In the genomic region with DNA sequence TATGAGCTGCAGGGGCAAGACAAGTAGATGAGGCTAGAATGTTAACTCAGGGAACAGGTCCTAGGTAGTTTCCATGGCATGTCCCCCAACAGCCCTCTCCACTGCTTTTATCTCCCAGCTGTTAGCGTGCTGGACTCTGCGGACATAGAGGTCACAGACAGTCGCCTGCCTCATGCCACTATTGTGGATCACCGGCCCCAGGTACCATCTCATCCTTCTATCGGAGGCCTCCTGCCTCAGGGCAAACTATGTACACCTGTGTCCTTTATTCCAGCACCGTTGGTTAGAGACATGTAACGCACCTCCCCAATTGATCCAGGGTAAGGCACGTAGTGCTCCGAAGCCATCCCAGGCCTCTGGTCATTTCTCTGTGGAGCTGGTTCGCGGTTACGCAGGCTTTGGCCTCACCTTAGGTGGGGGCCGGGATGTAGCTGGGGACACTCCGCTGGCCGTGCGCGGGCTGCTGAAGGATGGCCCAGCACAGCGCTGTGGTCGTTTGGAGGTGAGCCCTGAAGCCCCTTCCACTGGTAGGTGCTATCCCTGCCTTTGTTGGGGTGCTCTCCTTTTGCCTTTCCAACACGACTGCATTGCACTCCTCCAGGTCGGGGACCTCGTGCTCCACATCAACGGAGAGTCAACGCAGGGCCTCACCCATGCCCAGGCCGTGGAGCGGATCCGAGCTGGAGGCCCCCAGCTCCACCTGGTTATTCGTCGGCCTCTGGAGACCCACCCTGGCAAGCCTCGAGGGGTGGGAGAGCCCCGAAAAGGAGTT, we compare ENCODE assay signal across 1 cellular context.
TF ChIP-seq lines count a peak whose summit lies in the region.

No MANE protein-coding gene starts in this region.

TF ChIP-seq in GM23338, 12 proteins besides CTCF, POLR2A, EP300 and RAD21 (continued from another document):
- TF ChIP-seq EZH2 (IDR thresholded peaks at IDR 0.05; ENCODE audit: low read depth, unreplicated experiment) (no peak), CREB1 (CRISPR knock-in tag; IDR thresholded peaks at IDR 0.05; ENCODE audit: low read depth) (no peak), POLR2AphosphoS5 (IDR thresholded peaks at IDR 0.05; ENCODE audit: low read depth) (no peak), ZNF114 (CRISPR knock-in tag; IDR thresholded peaks at IDR 0.05) (no peak)
- TF ChIP-seq, protein P1, sequence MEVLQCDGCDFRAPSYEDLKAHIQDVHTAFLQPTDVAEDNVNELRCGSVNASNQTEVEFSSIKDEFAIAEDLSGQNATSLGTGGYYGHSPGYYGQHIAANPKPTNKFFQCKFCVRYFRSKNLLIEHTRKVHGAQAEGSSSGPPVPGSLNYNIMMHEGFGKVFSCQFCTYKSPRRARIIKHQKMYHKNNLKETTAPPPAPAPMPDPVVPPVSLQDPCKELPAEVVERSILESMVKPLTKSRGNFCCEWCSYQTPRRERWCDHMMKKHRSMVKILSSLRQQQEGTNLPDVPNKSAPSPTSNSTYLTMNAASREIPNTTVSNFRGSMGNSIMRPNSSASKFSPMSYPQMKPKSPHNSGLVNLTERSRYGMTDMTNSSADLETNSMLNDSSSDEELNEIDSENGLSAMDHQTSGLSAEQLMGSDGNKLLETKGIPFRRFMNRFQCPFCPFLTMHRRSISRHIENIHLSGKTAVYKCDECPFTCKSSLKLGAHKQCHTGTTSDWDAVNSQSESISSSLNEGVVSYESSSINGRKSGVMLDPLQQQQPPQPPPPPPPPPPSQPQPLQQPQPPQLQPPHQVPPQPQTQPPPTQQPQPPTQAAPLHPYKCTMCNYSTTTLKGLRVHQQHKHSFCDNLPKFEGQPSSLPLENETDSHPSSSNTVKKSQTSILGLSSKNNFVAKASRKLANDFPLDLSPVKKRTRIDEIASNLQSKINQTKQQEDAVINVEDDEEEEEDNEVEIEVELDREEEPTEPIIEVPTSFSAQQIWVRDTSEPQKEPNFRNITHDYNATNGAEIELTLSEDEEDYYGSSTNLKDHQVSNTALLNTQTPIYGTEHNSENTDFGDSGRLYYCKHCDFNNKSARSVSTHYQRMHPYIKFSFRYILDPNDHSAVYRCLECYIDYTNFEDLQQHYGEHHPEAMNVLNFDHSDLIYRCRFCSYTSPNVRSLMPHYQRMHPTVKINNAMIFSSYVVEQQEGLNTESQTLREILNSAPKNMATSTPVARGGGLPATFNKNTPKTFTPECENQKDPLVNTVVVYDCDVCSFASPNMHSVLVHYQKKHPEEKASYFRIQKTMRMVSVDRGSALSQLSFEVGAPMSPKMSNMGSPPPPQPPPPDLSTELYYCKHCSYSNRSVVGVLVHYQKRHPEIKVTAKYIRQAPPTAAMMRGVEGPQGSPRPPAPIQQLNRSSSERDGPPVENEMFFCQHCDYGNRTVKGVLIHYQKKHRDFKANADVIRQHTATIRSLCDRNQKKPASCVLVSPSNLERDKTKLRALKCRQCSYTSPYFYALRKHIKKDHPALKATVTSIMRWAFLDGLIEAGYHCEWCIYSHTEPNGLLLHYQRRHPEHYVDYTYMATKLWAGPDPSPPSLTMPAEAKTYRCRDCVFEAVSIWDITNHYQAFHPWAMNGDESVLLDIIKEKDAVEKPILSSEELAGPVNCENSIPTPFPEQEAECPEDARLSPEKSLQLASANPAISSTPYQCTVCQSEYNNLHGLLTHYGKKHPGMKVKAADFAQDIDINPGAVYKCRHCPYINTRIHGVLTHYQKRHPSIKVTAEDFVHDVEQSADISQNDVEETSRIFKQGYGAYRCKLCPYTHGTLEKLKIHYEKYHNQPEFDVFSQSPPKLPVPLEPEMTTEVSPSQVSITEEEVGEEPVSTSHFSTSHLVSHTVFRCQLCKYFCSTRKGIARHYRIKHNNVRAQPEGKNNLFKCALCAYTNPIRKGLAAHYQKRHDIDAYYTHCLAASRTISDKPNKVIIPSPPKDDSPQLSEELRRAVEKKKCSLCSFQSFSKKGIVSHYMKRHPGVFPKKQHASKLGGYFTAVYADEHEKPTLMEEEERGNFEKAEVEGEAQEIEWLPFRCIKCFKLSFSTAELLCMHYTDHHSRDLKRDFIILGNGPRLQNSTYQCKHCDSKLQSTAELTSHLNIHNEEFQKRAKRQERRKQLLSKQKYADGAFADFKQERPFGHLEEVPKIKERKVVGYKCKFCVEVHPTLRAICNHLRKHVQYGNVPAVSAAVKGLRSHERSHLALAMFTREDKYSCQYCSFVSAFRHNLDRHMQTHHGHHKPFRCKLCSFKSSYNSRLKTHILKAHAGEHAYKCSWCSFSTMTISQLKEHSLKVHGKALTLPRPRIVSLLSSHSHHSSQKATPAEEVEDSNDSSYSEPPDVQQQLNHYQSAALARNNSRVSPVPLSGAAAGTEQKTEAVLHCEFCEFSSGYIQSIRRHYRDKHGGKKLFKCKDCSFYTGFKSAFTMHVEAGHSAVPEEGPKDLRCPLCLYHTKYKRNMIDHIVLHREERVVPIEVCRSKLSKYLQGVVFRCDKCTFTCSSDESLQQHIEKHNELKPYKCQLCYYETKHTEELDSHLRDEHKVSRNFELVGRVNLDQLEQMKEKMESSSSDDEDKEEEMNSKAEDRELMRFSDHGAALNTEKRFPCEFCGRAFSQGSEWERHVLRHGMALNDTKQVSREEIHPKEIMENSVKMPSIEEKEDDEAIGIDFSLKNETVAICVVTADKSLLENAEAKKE (CRISPR knock-in tag; IDR thresholded peaks at IDR 0.05): no peak
- TF ChIP-seq, protein P2, sequence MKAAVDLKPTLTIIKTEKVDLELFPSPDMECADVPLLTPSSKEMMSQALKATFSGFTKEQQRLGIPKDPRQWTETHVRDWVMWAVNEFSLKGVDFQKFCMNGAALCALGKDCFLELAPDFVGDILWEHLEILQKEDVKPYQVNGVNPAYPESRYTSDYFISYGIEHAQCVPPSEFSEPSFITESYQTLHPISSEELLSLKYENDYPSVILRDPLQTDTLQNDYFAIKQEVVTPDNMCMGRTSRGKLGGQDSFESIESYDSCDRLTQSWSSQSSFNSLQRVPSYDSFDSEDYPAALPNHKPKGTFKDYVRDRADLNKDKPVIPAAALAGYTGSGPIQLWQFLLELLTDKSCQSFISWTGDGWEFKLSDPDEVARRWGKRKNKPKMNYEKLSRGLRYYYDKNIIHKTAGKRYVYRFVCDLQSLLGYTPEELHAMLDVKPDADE (IDR thresholded peaks at IDR 0.05): no peak
